8 cellular contexts compared by ENCODE assay signal in the genomic region with DNA sequence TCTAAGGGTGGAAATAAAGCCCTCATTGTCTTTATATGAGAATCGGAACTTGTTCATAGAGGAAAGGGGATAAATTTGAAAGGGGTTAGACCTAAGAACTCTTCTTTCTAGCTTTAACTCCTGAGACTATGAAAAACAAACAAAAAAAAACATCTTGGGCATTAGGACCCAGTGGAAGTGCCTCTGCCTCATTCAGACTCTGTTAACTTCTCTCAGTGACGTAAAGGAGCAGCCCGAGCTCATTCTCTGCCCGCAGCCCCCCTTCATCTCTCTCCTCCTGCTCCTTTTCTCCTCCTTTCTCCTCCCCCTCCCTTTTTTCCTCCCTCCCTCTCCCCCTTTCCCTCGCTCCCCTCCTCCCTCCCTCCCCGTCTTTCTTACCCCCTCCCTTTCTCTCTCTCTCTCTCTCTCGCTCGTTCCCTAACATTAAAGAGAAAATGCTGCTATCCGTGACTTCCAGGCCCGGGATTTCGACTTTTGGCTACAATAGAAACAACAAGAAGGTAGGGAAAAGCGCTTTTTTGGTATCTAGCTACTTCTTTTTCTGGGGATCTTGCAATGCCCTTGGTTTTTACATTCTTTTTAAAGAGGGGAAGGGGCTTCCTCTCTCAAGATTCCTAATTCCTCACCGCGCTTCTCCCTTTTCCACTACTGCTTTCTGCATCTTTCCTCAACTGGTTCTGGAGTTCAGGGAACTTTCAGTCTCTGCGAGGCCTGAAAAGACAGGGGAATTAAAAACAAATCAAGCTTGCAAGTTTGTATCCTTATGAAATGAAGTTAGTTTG. TPM values are rescaled to one million over a fixed set of nuclear protein-coding genes. Genes with fewer than 3 reads are reported as not detected.
DNase-seq lines count a peak whose midpoint lies in the region; ATAC-seq lines count a peak whose summit lies in the region.

RBMS2 (plus strand) TSS at position 231 of the 782 bp plus-strand sequence; CDS start at position 435, 204 bp downstream.

- no peaks in the 10 kb centered on the region for H3K27me3 Mint-ChIP-seq in stimulated activated naive B cell treated with anti-CD40 and anti-IgM and Interleukin-4, amounts not matched to agents 10 μg/mL and 1 μg/mL and 100 μg/mL, for 72 hours

- peaks cover 9 to 34% of the 10 kb centered on the region in 2 donors for H3K4me1 Mint-ChIP-seq in stimulated activated naive B cell treated with anti-CD40 and anti-IgM and Interleukin-4, amounts not matched to agents 10 μg/mL and 1 μg/mL and 100 μg/mL, for 72 hours

- peak; percentile 94 for DNase-seq in Caki2 (ENCODE audit: low read depth)
- DNase-seq in NCI-H82 treated with DMSO at 0.1 percent for 48 hours (lab: John Stamatoyannopoulos, UW; ENCODE audit: unreplicated experiment): peak; percentile 88
- peak; percentile 54 for DNase-seq in activated CD8-positive, alpha-beta memory T cell treated with anti-CD3 and anti-CD28 coated beads, Interleukin-2, amount 50 U/mL, for 48 hours
- peak; percentile 57 for DNase-seq in epithelial cell of prostate (ENCODE audit: low read depth, low spot score)
- no peak for DNase-seq in mesenteric fat pad (ENCODE audit: low spot score)
- no peak for DNase-seq in stimulated activated naive B cell treated with anti-CD40 and anti-IgM and Interleukin-4, amounts not matched to agents 10 μg/mL and 1 μg/mL and 100 μg/mL, for 72 hours

- in situ Hi-C loops in Caki2 (cut with HindIII; ENCODE audit: low pct_unique_long_range_greater_than_20kb, low sequenced_read_pairs): loop anchor here (5.0 kb wide), 2 partner anchors 51 to 106 kb away; no protein-coding TSS in a partner anchor

- peak within 1 kb of the TSS; percentile 95 for H3K27ac ChIP-seq in epithelial cell of prostate

- H3K4me3 Mint-ChIP-seq in stimulated activated naive B cell treated with anti-CD40 and anti-IgM and Interleukin-4, amounts not matched to agents 10 μg/mL and 1 μg/mL and 100 μg/mL, for 72 hours: peak within 1 kb of the TSS; percentile 80 to 98

- no peaks in the 10 kb centered on the region for H3K9me3 Mint-ChIP-seq in stimulated activated naive B cell treated with anti-CD40 and anti-IgM and Interleukin-4, amounts not matched to agents 10 μg/mL and 1 μg/mL and 100 μg/mL, for 72 hours

- H3K36me3 Mint-ChIP-seq in stimulated activated naive B cell treated with anti-CD40 and anti-IgM and Interleukin-4, amounts not matched to agents 10 μg/mL and 1 μg/mL and 100 μg/mL, for 72 hours: no peaks in the 10 kb centered on the region

- peak; percentile 69 for ATAC-seq in HG03342 (IDR thresholded peaks at IDR 0.05; ENCODE audit: unreplicated experiment)
- ATAC-seq in stimulated activated naive B cell treated with anti-CD40 and anti-IgM and Interleukin-4, amounts not matched to agents 10 μg/mL and 1 μg/mL and 100 μg/mL, for 72 hours (replicated peaks): peak; percentile 90 to 98
- ATAC-seq in HG03039 (IDR thresholded peaks at IDR 0.05; ENCODE audit: unreplicated experiment): no peak

- H3K27ac Mint-ChIP-seq in stimulated activated naive B cell treated with anti-CD40 and anti-IgM and Interleukin-4, amounts not matched to agents 10 μg/mL and 1 μg/mL and 100 μg/mL, for 72 hours: peak within 1 kb of the TSS; percentile 84

RNA-seq across cellular contexts. Expression of gene RBMS2, which starts in this region (rescaled TPM):
- total RNA-seq in Caki2 (2014; rRNA removed; shearing (Covaris generic); ENCODE audit: low replicate concordance): 11.9 and 16.6 TPM in 2 replicates
- 63.1 TPM for total RNA-seq in mesenteric fat pad

Comparison
In these comparisons a context has a peak if more than half of its experiments do, and no peak if none do; other contexts are left out.
1. DNase-seq: peak in Caki2 (single experiment), NCI-H82 treated with DMSO at 0.1 percent for 48 hours (single experiment), activated CD8-positive, alpha-beta memory T cell treated with anti-CD3 and anti-CD28 coated beads, Interleukin-2, amount 50 U/mL, for 48 hours (single experiment) and epithelial cell of prostate (single experiment); none in mesenteric fat pad (single experiment) and stimulated activated naive B cell treated with anti-CD40 and anti-IgM and Interleukin-4, amounts not matched to agents 10 μg/mL and 1 μg/mL and 100 μg/mL, for 72 hours (single experiment).